11 cellular contexts compared by ENCODE assay signal in the genomic region with DNA sequence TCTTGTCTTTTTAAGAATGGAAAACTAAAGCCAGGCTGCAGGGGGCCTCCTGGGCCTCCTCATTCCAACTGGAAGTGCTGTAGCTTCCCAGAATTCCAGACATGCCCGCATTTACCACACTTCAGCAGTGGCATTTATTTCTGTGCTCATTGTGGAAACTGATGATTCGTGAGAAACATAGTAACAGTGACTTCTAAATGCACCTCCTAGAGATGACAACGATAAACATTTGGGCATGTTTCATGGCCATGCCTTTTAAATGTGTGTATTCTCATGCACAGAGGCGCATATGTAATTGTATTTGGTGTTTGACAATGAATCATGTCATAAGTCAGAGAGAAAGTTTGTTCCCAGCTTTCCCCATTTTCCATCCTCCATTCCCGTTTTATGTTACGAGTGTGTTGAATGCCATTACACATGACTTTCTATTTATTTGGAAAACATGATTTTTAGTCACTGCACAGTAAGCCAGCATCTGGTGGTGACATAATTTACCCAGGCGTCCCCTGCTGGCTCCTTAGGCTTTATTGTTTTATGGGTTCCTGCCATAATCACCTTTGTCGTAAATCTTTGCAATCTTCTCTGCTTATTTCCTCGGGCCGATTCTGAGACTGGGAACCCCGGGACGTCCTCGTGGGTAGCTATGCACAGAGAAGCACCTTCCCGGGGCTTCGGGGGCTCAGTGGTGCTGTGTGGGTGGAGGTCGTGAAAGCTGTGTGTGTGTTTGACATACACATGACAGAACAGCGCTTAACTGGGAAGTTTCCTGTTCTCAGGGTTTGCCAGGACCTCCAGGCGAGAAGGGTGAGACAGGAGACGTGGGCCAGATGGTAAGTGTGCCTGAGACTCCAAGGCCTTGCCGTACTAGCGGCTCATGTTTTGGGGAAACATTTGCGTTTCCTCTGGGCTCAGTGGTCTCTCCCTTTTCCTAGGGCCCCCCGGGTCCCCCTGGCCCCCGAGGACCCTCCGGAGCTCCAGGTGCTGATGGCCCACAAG.
DNase-seq lines count a peak whose midpoint lies in the region; ATAC-seq and TF ChIP-seq lines count a peak whose summit lies in the region.
"Had no signal": no experiment of that assay in that cellular context is flagged by ENCODE, and none has a peak within 500 bp of the region (broad histone marks: within the 10 kb centered on the region; RNA-seq: fewer than 3 reads in every experiment).

No MANE protein-coding gene starts in this region.

- TF ChIP-seq CTCF in WTC11 (IDR thresholded peaks at IDR 0.05) (no peak), suprapubic skin (IDR thresholded peaks at IDR 0.05) (no peak)

- H3K4me3 ChIP-seq in iPS DF 6.9 (ENCODE audit: low read length): no peak overlapping the region
- no peak overlapping the region for H3K4me3 ChIP-seq in suprapubic skin
- H3K4me3 ChIP-seq: tibial nerve had no signal

- no CpG with 5 or more reads among the region's 25 CpGs for WGBS in iPS DF 6.9 (ENCODE audit: insufficient coverage, insufficient read length)
- 65% methylated on average over 25 of the region's 25 CpGs for WGBS in suprapubic skin

- H3K27me3 Mint-ChIP-seq in WTC11 (ENCODE audit: low read depth): no peaks in the 10 kb centered on the region

- H3K4me3 Mint-ChIP-seq in WTC11: no peak overlapping the region

- POLR2A ChIA-PET in WTC11 (lab: Charles Lee): no interaction called here

- H3K36me3 ChIP-seq in iPS DF 6.9 (ENCODE audit: control insufficient read depth, insufficient read depth, low read length): no peaks in the 10 kb centered on the region; the same call in 1 of the 2 replicates
- peaks cover 21% of the 10 kb centered on the region for H3K36me3 ChIP-seq in suprapubic skin

- H3K4me1 Mint-ChIP-seq in WTC11: peaks cover 28% of the 10 kb centered on the region

- no peaks in the 10 kb centered on the region for H3K9me3 ChIP-seq in iPS DF 6.9 (ENCODE audit: control insufficient read depth, insufficient read depth, low read length)
- no peaks in the 10 kb centered on the region for H3K9me3 ChIP-seq in suprapubic skin
- H3K9me3 ChIP-seq: tibial nerve had no signal

- no peak for TF ChIP-seq EP300 in suprapubic skin (IDR thresholded peaks at IDR 0.05)

- CTCF ChIA-PET in WTC11 (lab: Charles Lee): interaction anchor here (0.6 to 2.0 kb wide), 7 partner anchors 27 to 171 kb away, joined by 3 to 7 read pairs (median 3); no protein-coding TSS in a partner anchor

- H3K27ac Mint-ChIP-seq in WTC11: peak overlapping the region; percentile 96
- H3K27ac Mint-ChIP-seq: activated T-helper 2 cell treated with anti-CD3 and anti-CD28 coated beads, Interferon-gamma antibody, Interleukin-2, Interleukin-4, amounts not matched to agents 10 μg/mL and 5 μg/mL and 100 μg/mL, durations not matched to agents 14 hours and 24 hours and 36 hours had no signal

- H3K4me1 ChIP-seq in iPS DF 6.9 (ENCODE audit: control insufficient read depth, insufficient read depth, low read length): peaks cover 8% of the 10 kb centered on the region; the same call in 1 of the 2 replicates
- H3K4me1 ChIP-seq in suprapubic skin: peaks cover 18% of the 10 kb centered on the region

- H3K9me3 Mint-ChIP-seq in WTC11: no peaks in the 10 kb centered on the region
- H3K9me3 Mint-ChIP-seq: activated T-helper 2 cell treated with anti-CD3 and anti-CD28 coated beads, Interferon-gamma antibody, Interleukin-2, Interleukin-4, amounts not matched to agents 10 μg/mL and 5 μg/mL and 100 μg/mL, durations not matched to agents 14 hours and 24 hours and 36 hours had no signal

- ATAC-seq in WTC11 (peak; percentile 81), HG02840 (IDR thresholded peaks at IDR 0.05; ENCODE audit: low FRiP score, unreplicated experiment) (no peak), HG03571 (IDR thresholded peaks at IDR 0.05; ENCODE audit: unreplicated experiment) (no peak)

- H3K36me3 Mint-ChIP-seq in WTC11: no peaks in the 10 kb centered on the region

- TF ChIP-seq POLR2A in suprapubic skin (IDR thresholded peaks at IDR 0.05): no peak

- DNase-seq in HCEC 1CT (peak; percentile 10), WTC11 (ENCODE audit: low spot score) (peak; percentile 54), iPS DF 6.9 (ENCODE audit: low read depth, low spot score) (peak; percentile 16), suprapubic skin (ENCODE audit: low spot score in 2 of 2) (no peak), SHP77 treated with DMSO at 0.1 percent for 48 hours (lab: John Stamatoyannopoulos, UW) (no peak)
- DNase-seq: DND-41, OCI-M1 had no signal

- H3K27ac ChIP-seq in iPS DF 6.9 (ENCODE audit: low read length) (no peak overlapping the region), suprapubic skin (peak overlapping the region; percentile 28)

- H3K27me3 ChIP-seq in iPS DF 6.9 (ENCODE audit: control insufficient read depth, insufficient read depth, low read length) (no peaks in the 10 kb centered on the region), suprapubic skin (no peaks in the 10 kb centered on the region)
- H3K27me3 ChIP-seq: tibial nerve had no signal

TF ChIP-seq in WTC11, 78 proteins besides CTCF, POLR2A, EP300 and RAD21:
- TF ChIP-seq PRRX2 (CRISPR knock-in tag; IDR thresholded peaks at IDR 0.05) (no peak), CBFB (CRISPR knock-in tag; IDR thresholded peaks at IDR 0.05; ENCODE audit: low read depth) (no peak), SP1 (CRISPR knock-in tag; conservative IDR thresholded peaks at IDR 0.05) (no peak), HMGA2 (CRISPR knock-in tag; IDR thresholded peaks at IDR 0.05) (no peak), NR2C2 (CRISPR knock-in tag; IDR thresholded peaks at IDR 0.05) (no peak)
- TF ChIP-seq, protein P1, sequence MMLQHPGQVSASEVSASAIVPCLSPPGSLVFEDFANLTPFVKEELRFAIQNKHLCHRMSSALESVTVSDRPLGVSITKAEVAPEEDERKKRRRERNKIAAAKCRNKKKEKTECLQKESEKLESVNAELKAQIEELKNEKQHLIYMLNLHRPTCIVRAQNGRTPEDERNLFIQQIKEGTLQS (CRISPR knock-in tag; conservative IDR thresholded peaks at IDR 0.05): no peak
- TF ChIP-seq, protein P2, sequence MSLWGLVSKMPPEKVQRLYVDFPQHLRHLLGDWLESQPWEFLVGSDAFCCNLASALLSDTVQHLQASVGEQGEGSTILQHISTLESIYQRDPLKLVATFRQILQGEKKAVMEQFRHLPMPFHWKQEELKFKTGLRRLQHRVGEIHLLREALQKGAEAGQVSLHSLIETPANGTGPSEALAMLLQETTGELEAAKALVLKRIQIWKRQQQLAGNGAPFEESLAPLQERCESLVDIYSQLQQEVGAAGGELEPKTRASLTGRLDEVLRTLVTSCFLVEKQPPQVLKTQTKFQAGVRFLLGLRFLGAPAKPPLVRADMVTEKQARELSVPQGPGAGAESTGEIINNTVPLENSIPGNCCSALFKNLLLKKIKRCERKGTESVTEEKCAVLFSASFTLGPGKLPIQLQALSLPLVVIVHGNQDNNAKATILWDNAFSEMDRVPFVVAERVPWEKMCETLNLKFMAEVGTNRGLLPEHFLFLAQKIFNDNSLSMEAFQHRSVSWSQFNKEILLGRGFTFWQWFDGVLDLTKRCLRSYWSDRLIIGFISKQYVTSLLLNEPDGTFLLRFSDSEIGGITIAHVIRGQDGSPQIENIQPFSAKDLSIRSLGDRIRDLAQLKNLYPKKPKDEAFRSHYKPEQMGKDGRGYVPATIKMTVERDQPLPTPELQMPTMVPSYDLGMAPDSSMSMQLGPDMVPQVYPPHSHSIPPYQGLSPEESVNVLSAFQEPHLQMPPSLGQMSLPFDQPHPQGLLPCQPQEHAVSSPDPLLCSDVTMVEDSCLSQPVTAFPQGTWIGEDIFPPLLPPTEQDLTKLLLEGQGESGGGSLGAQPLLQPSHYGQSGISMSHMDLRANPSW (CRISPR knock-in tag; conservative IDR thresholded peaks at IDR 0.05; ENCODE audit: low read depth): no peak
TF ChIP-seq in WTC11: peak in this region for 0.

Comparison
In these comparisons a context has a peak if more than half of its experiments do, and no peak if none do; other contexts are left out.
1. DNase-seq: peak in HCEC 1CT (single experiment), WTC11 (single experiment) and iPS DF 6.9 (single experiment); none in suprapubic skin (0 of 2) and SHP77 treated with DMSO at 0.1 percent for 48 hours (single experiment).